8 cellular contexts compared by ENCODE assay signal in the genomic region with DNA sequence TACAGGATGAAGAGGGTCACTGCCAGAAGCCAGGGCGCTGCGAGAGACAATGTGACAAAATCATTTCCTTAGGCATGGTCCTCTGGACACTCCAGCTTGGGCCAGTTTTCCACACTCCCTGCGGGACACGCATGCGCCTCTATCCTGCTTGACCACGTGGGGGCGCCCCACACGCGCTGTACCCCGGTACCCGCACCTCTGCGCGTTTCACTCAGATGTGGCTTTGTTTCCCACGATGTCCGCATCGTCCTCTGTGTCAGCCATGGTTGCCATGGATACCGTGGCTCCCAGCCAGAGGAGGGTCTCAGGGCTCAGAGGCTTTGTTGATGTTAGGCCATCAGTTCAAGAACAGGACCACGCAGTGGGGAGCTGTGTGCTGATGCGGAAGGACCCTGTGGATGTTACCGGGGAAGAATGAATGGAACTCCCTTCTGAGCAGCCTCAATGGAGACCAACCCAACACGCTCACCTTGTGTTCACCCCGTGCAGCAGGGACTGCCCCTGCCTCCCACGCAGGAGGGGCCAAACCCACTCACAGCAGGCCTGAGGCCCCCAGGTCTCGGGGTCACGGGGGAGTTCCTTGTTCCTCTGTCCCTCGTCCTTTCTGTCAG.
DNase-seq lines count a peak whose midpoint lies in the region; ATAC-seq lines count a peak whose summit lies in the region.

No MANE protein-coding gene starts in this region.

- H3K4me1 Mint-ChIP-seq in CD4-positive, CD25-positive, alpha-beta regulatory T cell = peaks cover 0 to 25% (median 9%) of the 10 kb centered on the region in 4 donors
- H3K4me1 Mint-ChIP-seq in activated naive CD4-positive, alpha-beta T cell treated with anti-CD3 and anti-CD28 coated beads, Interleukin-2, amount 10 ng/mL, durations not matched to agents 7 days and 5 days = peaks cover 10% of the 10 kb centered on the region

- peak; percentile 22 to 58 for ATAC-seq in CD4-positive, CD25-positive, alpha-beta regulatory T cell (ENCODE audit: low read depth in 2 of 2)
- ATAC-seq in left ventricle myocardium superior = peak; percentile 57
- ATAC-seq in HG03469 (IDR thresholded peaks at IDR 0.05; ENCODE audit: unreplicated experiment) = no peak

- no peaks in the 10 kb centered on the region for H3K9me3 ChIP-seq in CD4-positive, CD25-positive, alpha-beta regulatory T cell (ENCODE audit: control insufficient read depth in 2 of 2, low read length in 2 of 2)

- no peak overlapping the region for H3K4me3 Mint-ChIP-seq in CD4-positive, CD25-positive, alpha-beta regulatory T cell
- H3K4me3 Mint-ChIP-seq in activated naive CD4-positive, alpha-beta T cell treated with anti-CD3 and anti-CD28 coated beads, Interleukin-2, amount 10 ng/mL, durations not matched to agents 7 days and 5 days = no peak overlapping the region

- H3K36me3 Mint-ChIP-seq in CD4-positive, CD25-positive, alpha-beta regulatory T cell = no peaks in the 10 kb centered on the region
- H3K36me3 Mint-ChIP-seq in activated naive CD4-positive, alpha-beta T cell treated with anti-CD3 and anti-CD28 coated beads, Interleukin-2, amount 10 ng/mL, durations not matched to agents 7 days and 5 days = no peaks in the 10 kb centered on the region

- H3K9me3 Mint-ChIP-seq in CD4-positive, CD25-positive, alpha-beta regulatory T cell = no peaks in the 10 kb centered on the region
- H3K9me3 Mint-ChIP-seq in activated naive CD4-positive, alpha-beta T cell treated with anti-CD3 and anti-CD28 coated beads, Interleukin-2, amount 10 ng/mL, durations not matched to agents 7 days and 5 days = no peaks in the 10 kb centered on the region

- CTCF ChIA-PET in activated naive CD4-positive, alpha-beta T cell treated with anti-CD3 and anti-CD28 coated beads, Interleukin-2, amount 10 ng/mL, durations not matched to agents 7 days and 5 days (lab: Charles Lee) = interaction anchor here (0.7 to 1.7 kb wide), 5 partner anchors 27 to 272 kb away, joined by 3 to 10 read pairs (median 7); no protein-coding TSS in a partner anchor

- H3K27ac Mint-ChIP-seq in CD4-positive, CD25-positive, alpha-beta regulatory T cell = no peak overlapping the region
- H3K27ac Mint-ChIP-seq in activated naive CD4-positive, alpha-beta T cell treated with anti-CD3 and anti-CD28 coated beads, Interleukin-2, amount 10 ng/mL, durations not matched to agents 7 days and 5 days = no peak overlapping the region

- peaks cover 7% of the 10 kb centered on the region for H3K27me3 ChIP-seq in CD4-positive, CD25-positive, alpha-beta regulatory T cell (ENCODE audit: control insufficient read depth, insufficient read depth, low read length)

- peaks cover 5% of the 10 kb centered on the region for H3K4me1 ChIP-seq in CD4-positive, CD25-positive, alpha-beta regulatory T cell (ENCODE audit: control insufficient read depth, insufficient read depth, low read length, poor library complexity, severe bottlenecking)

- no peaks in the 10 kb centered on the region for H3K36me3 ChIP-seq in CD4-positive, CD25-positive, alpha-beta regulatory T cell (ENCODE audit: control insufficient read depth, insufficient read depth, low read length)

- peaks cover 49% of the 10 kb centered on the region for H3K27me3 Mint-ChIP-seq in CD4-positive, CD25-positive, alpha-beta regulatory T cell
- H3K27me3 Mint-ChIP-seq in activated naive CD4-positive, alpha-beta T cell treated with anti-CD3 and anti-CD28 coated beads, Interleukin-2, amount 10 ng/mL, durations not matched to agents 7 days and 5 days = peaks cover 40% of the 10 kb centered on the region

- DNase-seq in CD4-positive, CD25-positive, alpha-beta regulatory T cell = peak in 2 of 3 donors; percentile 9 to 37
- DNase-seq in HS-27A (ENCODE audit: low read depth) (peak; percentile 4), RPMI7951 (ENCODE audit: low read depth) (peak; percentile 42), left ventricle myocardium superior (peak; percentile 63), retina (peak; percentile 86), NCI-H1048 (lab: John Stamatoyannopoulos, UW) (no peak)
- DNase-seq in activated naive CD4-positive, alpha-beta T cell treated with anti-CD3 and anti-CD28 coated beads, Interleukin-2, amount 10 ng/mL, durations not matched to agents 7 days and 5 days = peak; percentile 60

- H3K4me3 ChIP-seq in CD4-positive, CD25-positive, alpha-beta regulatory T cell (ENCODE audit: low read depth, low read length) = no peak overlapping the region

- intact Hi-C loops in left ventricle myocardium superior (cut with micrococcal nuclease) = no loop called here

- H3K27ac ChIP-seq in CD4-positive, CD25-positive, alpha-beta regulatory T cell (ENCODE audit: insufficient read depth, low read length, poor library complexity, severe bottlenecking) = no peak overlapping the region
